Comparison of ENCODE assay signal across 24 cellular contexts in genomic region chr11:129314381-129314780, GRCh38.
A peak's percentile ranks its signal among the peaks of the same experiment; 100 is the strongest.
DNase-seq lines count a peak whose midpoint lies in the region; ATAC-seq and TF ChIP-seq lines count a peak whose summit lies in the region.
"Had no signal": no experiment of that assay in that cellular context is flagged by ENCODE, and none has a peak within 500 bp of the region (broad histone marks: within the 10 kb centered on the region; RNA-seq: fewer than 3 reads in every experiment).

No MANE protein-coding gene starts in this region.

- H3K9me3 ChIP-seq in A673 (ENCODE audit: low read depth, low read length, poor library complexity, severe bottlenecking) (no peaks in the 10 kb centered on the region), endodermal cell (ENCODE audit: control insufficient read depth, low read length) (peaks cover 5% of the 10 kb centered on the region)
- H3K9me3 ChIP-seq: esophagus squamous epithelium, gastroesophageal sphincter, HAP-1, thoracic aorta had no signal

- H3K4me1 Mint-ChIP-seq in endodermal cell, result peaks cover 49% of the 10 kb centered on the region
- no peaks in the 10 kb centered on the region for H3K4me1 Mint-ChIP-seq in activated T-helper 17 cell treated with anti-CD3 and anti-CD28 coated beads, Interleukin-2, amount 50 U/mL, for 72 hours
- H3K4me1 Mint-ChIP-seq in type B pancreatic cell (ENCODE audit: unreplicated experiment), result peaks cover 33% of the 10 kb centered on the region
- H3K4me1 Mint-ChIP-seq: stimulated activated memory B cell treated with anti-CD40 and anti-IgM and Interleukin-4, amounts not matched to agents 10 μg/mL and 1 μg/mL and 100 μg/mL, for 72 hours had no signal

- H3K9ac ChIP-seq in endodermal cell (ENCODE audit: extremely low read depth, low read length, poor library complexity, severe bottlenecking), result no peak overlapping the region

- H3K27me3 ChIP-seq in A673 (replicated peaks; ENCODE audit: insufficient read depth, low read depth, low read length, poor library complexity) (no peaks in the 10 kb centered on the region), endodermal cell (ENCODE audit: control insufficient read depth, insufficient read depth, low read length, poor library complexity, severe bottlenecking) (no peaks in the 10 kb centered on the region), H7 (ENCODE audit: control insufficient read depth, insufficient read depth, low read length) (no peaks in the 10 kb centered on the region; the same call in 1 of the 2 replicates)
- H3K27me3 ChIP-seq: esophagus squamous epithelium had no signal

- H3K27ac Mint-ChIP-seq in endodermal cell, result no peak overlapping the region
- H3K27ac Mint-ChIP-seq in activated T-helper 17 cell treated with anti-CD3 and anti-CD28 coated beads, Interleukin-2, amount 50 U/mL, for 72 hours, result no peak overlapping the region
- H3K27ac Mint-ChIP-seq in type B pancreatic cell, result no peak overlapping the region
- H3K27ac Mint-ChIP-seq: stimulated activated memory B cell treated with anti-CD40 and anti-IgM and Interleukin-4, amounts not matched to agents 10 μg/mL and 1 μg/mL and 100 μg/mL, for 72 hours; T-helper 17 cell had no signal

- 93 to 100% methylated on average over 2 to 3 of the region's 3 CpGs for WGBS in endodermal cell (ENCODE audit: insufficient coverage in 1 of 2, insufficient read length in 1 of 2), 2 experiments

- no peak overlapping the region for H3K27ac ChIP-seq in A673 (ENCODE audit: low read depth, low read length, poor library complexity, severe bottlenecking)
- H3K27ac ChIP-seq in endodermal cell (ENCODE audit: low read depth, low read length), result no peak overlapping the region
- H3K27ac ChIP-seq: gastroesophageal sphincter, thoracic aorta had no signal

- DNase-seq in A673 (ENCODE audit: low spot score) (no peak), Kasumi-1 (lab: John Stamatoyannopoulos, UW) (peak; percentile 80 to 85), SIG-M5 (lab: John Stamatoyannopoulos, UW) (peak; percentile 39), endodermal cell (no peak), type B pancreatic cell (ENCODE audit: extremely low spot score, unreplicated experiment) (no peak), H7 (no peak)
- DNase-seq: 8988T; activated CD8-positive, alpha-beta memory T cell treated with anti-CD3 and anti-CD28 coated beads, Interleukin-2, amount 50 U/mL, for 48 hours; effector memory CD4-positive, alpha-beta T cell; EL; esophagus squamous epithelium; NCI-H187 treated with DMSO at 0.1 percent for 48 hours; NCI-H2227 treated with DMSO at 0.1 percent for 48 hours; PC-3; SHP77 treated with DMSO at 0.1 percent for 48 hours; stimulated activated CD4-positive, alpha-beta T cell treated with anti-CD3 and anti-CD28 coated beads, Interleukin-2, amount 100 ng/mL, for 24 hours; T-helper 17 cell had no signal

- POLR2A ChIA-PET in A673 (lab: Charles Lee; ENCODE audit: low non-redundant PET), result no interaction called here

- H3K36me3 ChIP-seq in A673 (ENCODE audit: insufficient read depth, low read length, poor library complexity, severe bottlenecking) (no peaks in the 10 kb centered on the region), endodermal cell (ENCODE audit: control insufficient read depth, insufficient read depth, low read length) (no peaks in the 10 kb centered on the region), H7 (replicated peaks; ENCODE audit: control insufficient read depth, insufficient read depth, low read length) (no peaks in the 10 kb centered on the region)
- H3K36me3 ChIP-seq: esophagus squamous epithelium, gastroesophageal sphincter, HAP-1, thoracic aorta had no signal

- H3K4me3 ChIP-seq in A673 (ENCODE audit: low read depth, low read length, poor library complexity, severe bottlenecking), result no peak overlapping the region
- H3K4me3 ChIP-seq in endodermal cell (ENCODE audit: low read length), result no peak overlapping the region
- H3K4me3 ChIP-seq in H7 (ENCODE audit: insufficient read depth, low read depth, low read length), result no peak overlapping the region
- H3K4me3 ChIP-seq: esophagus squamous epithelium, gastroesophageal sphincter, HAP-1, skin epidermis had no signal

- H3K9me3 Mint-ChIP-seq in endodermal cell (peaks cover 13% of the 10 kb centered on the region), type B pancreatic cell (peaks cover 10% of the 10 kb centered on the region)
- H3K9me3 Mint-ChIP-seq in activated T-helper 17 cell treated with anti-CD3 and anti-CD28 coated beads, Interleukin-2, amount 50 U/mL, for 72 hours, result no peaks in the 10 kb centered on the region
- H3K9me3 Mint-ChIP-seq: stimulated activated memory B cell treated with anti-CD40 and anti-IgM and Interleukin-4, amounts not matched to agents 10 μg/mL and 1 μg/mL and 100 μg/mL, for 72 hours had no signal

- TF ChIP-seq CTCF in A673 (conservative IDR thresholded peaks at IDR 0.05; ENCODE audit: low read depth, low read length) (peak; percentile 21; the same call in 1 of the 2 replicates), endodermal cell (conservative IDR thresholded peaks at IDR 0.05) (peak; percentile 20), type B pancreatic cell (conservative IDR thresholded peaks at IDR 0.05) (no peak)

- no peak for ATAC-seq in activated T-helper 17 cell treated with anti-CD3 and anti-CD28 coated beads, Interleukin-2, amount 50 U/mL, for 72 hours (replicated peaks)
- ATAC-seq in GM21528 (IDR thresholded peaks at IDR 0.05; ENCODE audit: low FRiP score, unreplicated experiment), result no peak
- ATAC-seq: gastroesophageal sphincter; PC-3; stimulated activated memory B cell treated with anti-CD40 and anti-IgM and Interleukin-4, amounts not matched to agents 10 μg/mL and 1 μg/mL and 100 μg/mL, for 72 hours; T-helper 17 cell had no signal

- intact Hi-C loops in A673 (cut with micrococcal nuclease; ENCODE audit: unreplicated experiment), result no loop called here

- H3K4me3 Mint-ChIP-seq in endodermal cell (no peak overlapping the region), type B pancreatic cell (no peak overlapping the region)
- H3K4me3 Mint-ChIP-seq in activated T-helper 17 cell treated with anti-CD3 and anti-CD28 coated beads, Interleukin-2, amount 50 U/mL, for 72 hours, result no peak overlapping the region
- H3K4me3 Mint-ChIP-seq: stimulated activated memory B cell treated with anti-CD40 and anti-IgM and Interleukin-4, amounts not matched to agents 10 μg/mL and 1 μg/mL and 100 μg/mL, for 72 hours; T-helper 17 cell had no signal

- peaks cover 6% of the 10 kb centered on the region for H3K27me3 Mint-ChIP-seq in endodermal cell (ENCODE audit: insufficient read depth)
- no peaks in the 10 kb centered on the region for H3K27me3 Mint-ChIP-seq in activated T-helper 17 cell treated with anti-CD3 and anti-CD28 coated beads, Interleukin-2, amount 50 U/mL, for 72 hours
- no peaks in the 10 kb centered on the region for H3K27me3 Mint-ChIP-seq in type B pancreatic cell

- no peaks in the 10 kb centered on the region for H3K36me3 Mint-ChIP-seq in endodermal cell (ENCODE audit: low read depth)
- no peaks in the 10 kb centered on the region for H3K36me3 Mint-ChIP-seq in activated T-helper 17 cell treated with anti-CD3 and anti-CD28 coated beads, Interleukin-2, amount 50 U/mL, for 72 hours (ENCODE audit: low read depth)
- H3K36me3 Mint-ChIP-seq in type B pancreatic cell, result no peaks in the 10 kb centered on the region
- H3K36me3 Mint-ChIP-seq: stimulated activated memory B cell treated with anti-CD40 and anti-IgM and Interleukin-4, amounts not matched to agents 10 μg/mL and 1 μg/mL and 100 μg/mL, for 72 hours had no signal

- CTCF ChIA-PET in A673 (lab: Charles Lee), result no interaction called here

- no TSS peak for BruUV-seq in A673 (replicated peaks; lab: Mats Ljungman, UMichigan)

- H3K4me1 ChIP-seq in A673 (ENCODE audit: insufficient read depth, low read length, poor library complexity, severe bottlenecking), result peaks cover 16% of the 10 kb centered on the region
- peaks cover 18% of the 10 kb centered on the region for H3K4me1 ChIP-seq in endodermal cell (ENCODE audit: control insufficient read depth, insufficient read depth, low read length)
- H3K4me1 ChIP-seq: HAP-1 had no signal

Comparison
In these comparisons a context has a peak if more than half of its experiments do, and no peak if none do; other contexts are left out.
1. DNase-seq: peak in Kasumi-1 (2 of 2) and SIG-M5 (single experiment); none in A673 (single experiment), endodermal cell (single experiment), type B pancreatic cell (single experiment) and H7 (single experiment).